In genomic region chr3:102238362-102238761, GRCh38 we compare ENCODE assay signal across 13 cellular contexts.
DNase-seq lines count a peak whose midpoint lies in the region; ATAC-seq and TF ChIP-seq lines count a peak whose summit lies in the region.
"Had no signal": no experiment of that assay in that cellular context is flagged by ENCODE, and none has a peak within 500 bp of the region (broad histone marks: within the 10 kb centered on the region; RNA-seq: fewer than 3 reads in every experiment).

No MANE protein-coding gene starts in this region.

- H3K9me3 ChIP-seq in PC-3 (ENCODE audit: low read length) (no peaks in the 10 kb centered on the region), smooth muscle cell (replicated peaks; ENCODE audit: low read depth) (no peaks in the 10 kb centered on the region)
- H3K9me3 ChIP-seq: tibial nerve had no signal

- peaks cover 11 to 19% of the 10 kb centered on the region in 2 donors for H3K27me3 Mint-ChIP-seq in stimulated activated naive B cell treated with anti-CD40 and anti-IgM and Interleukin-4, amounts not matched to agents 10 μg/mL and 1 μg/mL and 100 μg/mL, for 72 hours

- peak overlapping the region; percentile 92 for H3K27ac ChIP-seq in PC-3 (ENCODE audit: low read length)
- peak overlapping the region; percentile 28 for H3K27ac ChIP-seq in smooth muscle cell (ENCODE audit: low read depth)
- H3K27ac ChIP-seq: GM23248, parathyroid adenoma, skin epidermis, tibial nerve had no signal

- no peaks in the 10 kb centered on the region for H3K36me3 Mint-ChIP-seq in stimulated activated naive B cell treated with anti-CD40 and anti-IgM and Interleukin-4, amounts not matched to agents 10 μg/mL and 1 μg/mL and 100 μg/mL, for 72 hours

- peaks cover 54% of the 10 kb centered on the region for H3K4me1 ChIP-seq in PC-3 (ENCODE audit: insufficient read depth, low read length)
- H3K4me1 ChIP-seq in smooth muscle cell (ENCODE audit: low read depth), result peaks cover 18% of the 10 kb centered on the region
- H3K4me1 ChIP-seq: parathyroid adenoma, tibial nerve had no signal

- H3K4me3 ChIP-seq in PC-3 (ENCODE audit: low read length) (peak overlapping the region; percentile 9; the same call in 1 of the 2 replicates), smooth muscle cell (no peak overlapping the region)
- H3K4me3 ChIP-seq: GM23248, skin epidermis, tibial nerve had no signal

- H3K36me3 ChIP-seq in PC-3 (ENCODE audit: low read depth, low read length) (no peaks in the 10 kb centered on the region), smooth muscle cell (ENCODE audit: low read depth) (no peaks in the 10 kb centered on the region)
- H3K36me3 ChIP-seq: tibial nerve had no signal

- TF ChIP-seq CTCF in PC-3 (conservative IDR thresholded peaks at IDR 0.05; ENCODE audit: low read depth, low read length) (no peak), smooth muscle cell (IDR thresholded peaks at IDR 0.05; ENCODE audit: borderline replicate concordance, insufficient read depth, poor library complexity, severe bottlenecking) (no peak)

- H3K4me1 Mint-ChIP-seq in stimulated activated naive B cell treated with anti-CD40 and anti-IgM and Interleukin-4, amounts not matched to agents 10 μg/mL and 1 μg/mL and 100 μg/mL, for 72 hours, result peaks cover 24 to 32% of the 10 kb centered on the region in 2 donors
- H3K4me1 Mint-ChIP-seq: activated CD4-positive, alpha-beta memory T cell treated with anti-CD3 and anti-CD28 coated beads, Interleukin-2, amount 10 ng/mL, durations not matched to agents 7 days and 5 days had no signal

- H3K4me2 ChIP-seq in PC-3 (ENCODE audit: low read length) (peak overlapping the region; percentile 61), smooth muscle cell (no peak overlapping the region)

- peak; percentile 11 for DNase-seq in NCI-H345 (lab: John Stamatoyannopoulos, UW)
- no peak for DNase-seq in NCI-H345 treated with DMSO at 0.1 percent for 48 hours (lab: John Stamatoyannopoulos, UW; ENCODE audit: unreplicated experiment)
- DNase-seq in PC-3, result peak; percentile 97
- DNase-seq in smooth muscle cell (lab: John Stamatoyannopoulos, UW; ENCODE audit: unreplicated experiment), result no peak
- no peak for DNase-seq in NAMALWA (ENCODE audit: low spot score)
- DNase-seq in stimulated activated naive B cell treated with anti-CD40 and anti-IgM and Interleukin-4, amounts not matched to agents 10 μg/mL and 1 μg/mL and 100 μg/mL, for 72 hours, result no peak
- DNase-seq: activated CD4-positive, alpha-beta memory T cell treated with anti-CD3 and anti-CD28 coated beads, Interleukin-2, amount 10 ng/mL, durations not matched to agents 7 days and 5 days; GM23248 had no signal

- H3K79me2 ChIP-seq in PC-3 (ENCODE audit: low read length) (no peaks in the 10 kb centered on the region), smooth muscle cell (ENCODE audit: low read depth) (no peaks in the 10 kb centered on the region)
- H3K79me2 ChIP-seq: parathyroid adenoma had no signal

- H3K27ac Mint-ChIP-seq in stimulated activated naive B cell treated with anti-CD40 and anti-IgM and Interleukin-4, amounts not matched to agents 10 μg/mL and 1 μg/mL and 100 μg/mL, for 72 hours, result no peak overlapping the region
- H3K27ac Mint-ChIP-seq: activated CD4-positive, alpha-beta memory T cell treated with anti-CD3 and anti-CD28 coated beads, Interleukin-2, amount 10 ng/mL, durations not matched to agents 7 days and 5 days had no signal

- no peak overlapping the region for H3K4me3 Mint-ChIP-seq in stimulated activated naive B cell treated with anti-CD40 and anti-IgM and Interleukin-4, amounts not matched to agents 10 μg/mL and 1 μg/mL and 100 μg/mL, for 72 hours
- H3K4me3 Mint-ChIP-seq: activated CD4-positive, alpha-beta memory T cell treated with anti-CD3 and anti-CD28 coated beads, Interleukin-2, amount 10 ng/mL, durations not matched to agents 7 days and 5 days had no signal

- H3K27me3 ChIP-seq in PC-3 (ENCODE audit: low read length), result no peaks in the 10 kb centered on the region
- H3K27me3 ChIP-seq in smooth muscle cell (ENCODE audit: low read depth), result no peaks in the 10 kb centered on the region
- H3K27me3 ChIP-seq: tibial nerve had no signal

- ATAC-seq in PC-3 (peak; percentile 93), esophagus mucosa (peak; percentile 78), HG02981 (IDR thresholded peaks at IDR 0.05; ENCODE audit: unreplicated experiment) (no peak)
- ATAC-seq in stimulated activated naive B cell treated with anti-CD40 and anti-IgM and Interleukin-4, amounts not matched to agents 10 μg/mL and 1 μg/mL and 100 μg/mL, for 72 hours (replicated peaks), result no peak

- intact Hi-C loops in PC-3 (cut with micrococcal nuclease), result loop anchor here (1.0 to 2.0 kb wide), 6 partner anchors 61 to 246 kb away; no protein-coding TSS in a partner anchor

- no peaks in the 10 kb centered on the region for H4K20me1 ChIP-seq in PC-3 (ENCODE audit: low read length)
- no peaks in the 10 kb centered on the region for H4K20me1 ChIP-seq in smooth muscle cell (ENCODE audit: low read depth)

- H3K9ac ChIP-seq in PC-3 (ENCODE audit: low read length), result peak overlapping the region; percentile 70
- H3K9ac ChIP-seq in smooth muscle cell (ENCODE audit: low read depth), result no peak overlapping the region
- H3K9ac ChIP-seq: GM23248, parathyroid adenoma had no signal

- CTCF ChIA-PET in PC-3 (lab: Charles Lee), result interaction anchor here (1.0 to 3.1 kb wide), 3 partner anchors 9 to 298 kb away, joined by 4 to 27 read pairs (median 5); no protein-coding TSS in a partner anchor

- peak overlapping the region; percentile 34 for H2AFZ ChIP-seq in PC-3 (ENCODE audit: low read length)
- no peak overlapping the region for H2AFZ ChIP-seq in smooth muscle cell (ENCODE audit: low read depth)
- H2AFZ ChIP-seq: GM23248, parathyroid adenoma had no signal

- no peaks in the 10 kb centered on the region for H3K9me2 ChIP-seq in PC-3 (replicated peaks; ENCODE audit: low read length)

- BruUV-seq in PC-3 (replicated peaks; lab: Mats Ljungman, UMichigan), result no TSS peak

- POLR2A ChIA-PET in PC-3 (lab: Charles Lee; ENCODE audit: unreplicated experiment), result interaction anchor here (0.6 kb wide), 1 partner anchor 163 kb away, joined by 5 read pairs; no protein-coding TSS in a partner anchor

- H3K9me3 Mint-ChIP-seq in stimulated activated naive B cell treated with anti-CD40 and anti-IgM and Interleukin-4, amounts not matched to agents 10 μg/mL and 1 μg/mL and 100 μg/mL, for 72 hours, result no peaks in the 10 kb centered on the region
- H3K9me3 Mint-ChIP-seq: activated CD4-positive, alpha-beta memory T cell treated with anti-CD3 and anti-CD28 coated beads, Interleukin-2, amount 10 ng/mL, durations not matched to agents 7 days and 5 days had no signal

- H3F3A ChIP-seq in PC-3 (ENCODE audit: low read length, unreplicated experiment), result peaks cover 6% of the 10 kb centered on the region
- H3F3A ChIP-seq in smooth muscle cell (ENCODE audit: low read depth), result no peaks in the 10 kb centered on the region

Comparison
In these comparisons a context has a peak if more than half of its experiments do, and no peak if none do; other contexts are left out.
1. DNase-seq: peak in NCI-H345 (single experiment) and PC-3 (single experiment); none in NCI-H345 treated with DMSO at 0.1 percent for 48 hours (single experiment), smooth muscle cell (single experiment), NAMALWA (single experiment) and stimulated activated naive B cell treated with anti-CD40 and anti-IgM and Interleukin-4, amounts not matched to agents 10 μg/mL and 1 μg/mL and 100 μg/mL, for 72 hours (single experiment).
2. ATAC-seq: peak in PC-3 (single experiment) and esophagus mucosa (single experiment); none in HG02981 (single experiment) and stimulated activated naive B cell treated with anti-CD40 and anti-IgM and Interleukin-4, amounts not matched to agents 10 μg/mL and 1 μg/mL and 100 μg/mL, for 72 hours (0 of 2).